16 cellular contexts compared by ENCODE assay signal in genomic region chr15:65386376-65386775, GRCh38. TPM values are rescaled to one million over a fixed set of nuclear protein-coding genes. Genes with fewer than 3 reads are reported as not detected.
"Had no signal": no experiment of that assay in that cellular context is flagged by ENCODE, and none has a peak within 500 bp of the region (broad histone marks: within the 10 kb centered on the region; RNA-seq: fewer than 3 reads in every experiment).

No MANE protein-coding gene starts in this region.

- H3K4me3 ChIP-seq: mucosa of descending colon, skin epidermis, thyroid gland had no signal

- H3K27me3 ChIP-seq: dorsolateral prefrontal cortex, ovary, right atrium auricular region, sigmoid colon, thyroid gland had no signal

- H3K27ac ChIP-seq: thyroid gland had no signal

- H3K4me3 Mint-ChIP-seq: type B pancreatic cell had no signal

- H3K9me3 ChIP-seq: mucosa of descending colon, ovary, right atrium auricular region, sigmoid colon, thyroid gland had no signal

- DNase-seq: cortex of kidney; foreskin melanocyte; mammary epithelial cell; stimulated activated CD4-positive, alpha-beta T cell treated with anti-CD3 and anti-CD28 coated beads, Interleukin-12 subunit alpha, Interleukin-12 subunit beta, amount 100 ng/mL, for 4 hours; thyroid gland had no signal

- H3K9me3 Mint-ChIP-seq: naive thymus-derived CD8-positive, alpha-beta T cell; neural crest cell; type B pancreatic cell had no signal

- H3K36me3 ChIP-seq: ovary, right atrium auricular region, sigmoid colon, thyroid gland had no signal

- H3K36me3 Mint-ChIP-seq: naive thymus-derived CD8-positive, alpha-beta T cell; type B pancreatic cell had no signal

RNA-seq across cellular contexts. Expression of gene IGDCC3, which starts 8.6 kb away (rescaled TPM):
- total RNA-seq: lower leg skin; mammary epithelial cell; naive thymus-derived CD8-positive, alpha-beta T cell; posterior vena cava; right atrium auricular region had no signal
- polyA plus RNA-seq: mammary epithelial cell; naive thymus-derived CD8-positive, alpha-beta T cell had no signal
